23 cellular contexts compared by ENCODE assay signal in genomic region chr18:76557026-76557575, GRCh38.
"Had no signal": no experiment of that assay in that cellular context is flagged by ENCODE, and none has a peak within 500 bp of the region (broad histone marks: within the 10 kb centered on the region; RNA-seq: fewer than 3 reads in every experiment).

No MANE protein-coding gene starts in this region.

- ATAC-seq: body of pancreas; heart right ventricle; left ventricle myocardium superior; natural killer cell treated with Interleukin-12 subunit alpha and Interleukin-12 subunit beta and Interleukin-15 and Interleukin-18, amount 100 ng/mL, for 72 hours; right cardiac atrium; T-cell had no signal

- H3K4me3 ChIP-seq: adrenal gland, body of pancreas, colonic mucosa, esophagus muscularis mucosa, heart right ventricle, tibial nerve, uterus had no signal

- DNase-seq: activated CD4-positive, alpha-beta T cell treated with anti-CD3 and anti-CD28 coated beads, Interleukin-2, amount 50 U/mL, for 4 hours; activated CD4-positive, CD25-positive, alpha-beta regulatory T cell treated with anti-CD3 and anti-CD28 coated beads, Interleukin-2, amount 50 U/mL, for 72 hours; activated naive CD4-positive, alpha-beta T cell treated with anti-CD3 and anti-CD28 coated beads, Interleukin-2, amount 50 U/mL, for 16 hours; activated T-cell treated with anti-CD3 and anti-CD28 coated beads for 4 hours; adrenal gland; body of pancreas; caudate nucleus; colonic mucosa; effector CD4-positive, alpha-beta T cell; heart right ventricle; left ventricle myocardium superior; nucleus accumbens; right cardiac atrium; small intestine; stimulated activated CD4-positive, alpha-beta T cell treated with anti-CD3 and anti-CD28 coated beads, Interleukin-4, amount 100 ng/mL, for 24 hours; stimulated activated naive CD4-positive, alpha-beta T cell treated with Interleukin-2 at 50 U/mL for 16 hours; substantia nigra; T-cell; T-helper 9 cell; uterus had no signal

- H3K27me3 ChIP-seq: adrenal gland, body of pancreas, colonic mucosa, tibial nerve, uterus had no signal

- H3K4me1 ChIP-seq: body of pancreas, colonic mucosa, esophagus muscularis mucosa, uterus had no signal

- H3K36me3 ChIP-seq: adrenal gland, colonic mucosa, esophagus muscularis mucosa, heart right ventricle, tibial nerve, uterus had no signal

- H3K9me3 ChIP-seq: adrenal gland, body of pancreas, colonic mucosa, esophagus muscularis mucosa, heart right ventricle, tibial nerve, uterus had no signal

- H3K27ac ChIP-seq: adrenal gland, body of pancreas, colonic mucosa, esophagus muscularis mucosa, heart right ventricle, tibial nerve, uterus had no signal
